Comparison of ENCODE assay signal across 33 cellular contexts in genomic region chr10:44005788-44006099, GRCh38.
"Had no signal": no experiment of that assay in that cellular context is flagged by ENCODE, and none has a peak within 500 bp of the region (broad histone marks: within the 10 kb centered on the region; RNA-seq: fewer than 3 reads in every experiment).

No MANE protein-coding gene starts in this region.

- H3K36me3 ChIP-seq: adrenal gland, brain microvascular endothelial cell, breast epithelium had no signal

- H3K4me1 ChIP-seq: breast epithelium had no signal

- ATAC-seq: activated CD4-positive, alpha-beta T cell treated with anti-CD3 and anti-CD28 coated beads for 36 hours; activated CD8-positive, alpha-beta T cell treated with anti-CD3 and anti-CD28 coated beads for 36 hours; activated naive CD4-positive, alpha-beta T cell treated with anti-CD3 and anti-CD28 coated beads, Interleukin-2, amount 50 U/mL, for 72 hours; activated T-cell treated with anti-CD3 and anti-CD28 coated beads, Interleukin-2, amount 50 U/mL, for 4 hours; activated T-cell treated with anti-CD3 and anti-CD28 coated beads, Interleukin-2, amount 50 U/mL, for 72 hours; activated T-helper 17 cell treated with anti-CD3 and anti-CD28 coated beads, Interleukin-2, amount 50 U/mL, for 72 hours; body of pancreas had no signal

- DNase-seq: activated B cell treated with CpG ODN at 0.5 μM for 24 hours; activated CD4-positive, alpha-beta memory T cell treated with anti-CD3 and anti-CD28 coated beads for 36 hours; activated CD4-positive, alpha-beta T cell treated with anti-CD3 and anti-CD28 coated beads for 36 hours; activated CD4-positive, alpha-beta T cell treated with anti-CD3 and anti-CD28 coated beads for 48 hours; activated CD4-positive, alpha-beta T cell treated with anti-CD3 and anti-CD28 coated beads, Interleukin-2, amount 50 U/mL, for 1 hour; activated CD4-positive, alpha-beta T cell treated with anti-CD3 and anti-CD28 coated beads, Interleukin-2, amount 50 U/mL, for 4 hours; activated CD4-positive, CD25-positive, alpha-beta regulatory T cell treated with anti-CD3 and anti-CD28 coated beads, Interleukin-2, amount 50 U/mL, for 72 hours; activated CD8-positive, alpha-beta memory T cell treated with anti-CD3 and anti-CD28 coated beads, Interleukin-2, amount 50 U/mL, for 4 hours; activated CD8-positive, alpha-beta T cell treated with anti-CD3 and anti-CD28 coated beads for 36 hours; activated effector memory CD4-positive, alpha-beta T cell treated with anti-CD3 and anti-CD28 coated beads, Interleukin-2, amount 50 U/mL, for 16 hours; activated gamma-delta T cell treated with Interleukin-2 at 50 U/mL for 16 hours; activated naive CD4-positive, alpha-beta T cell; activated naive CD4-positive, alpha-beta T cell treated with anti-CD3 and anti-CD28 coated beads for 36 hours; activated naive CD4-positive, alpha-beta T cell treated with anti-CD3 and anti-CD28 coated beads, Interleukin-2, amount 50 U/mL, for 16 hours; activated naive CD8-positive, alpha-beta T cell treated with anti-CD3 and anti-CD28 coated beads for 36 hours; activated T-cell treated with anti-CD3 and anti-CD28 coated beads for 4 hours; activated T-cell treated with anti-CD3 and anti-CD28 coated beads, Interleukin-2, amount 50 U/mL, for 1 hour; activated T-cell treated with anti-CD3 and anti-CD28 coated beads, Interleukin-2, amount 50 U/mL, for 4 hours; activated T-cell treated with anti-CD3 and anti-CD28 coated beads, Interleukin-2, amount 50 U/mL, for 72 hours; adrenal gland; amniotic stem cell; body of pancreas; brain microvascular endothelial cell; central memory CD4-positive, alpha-beta T cell; T-helper 1 cell; T-helper 2 cell; T-helper 9 cell had no signal

- FAIRE-seq: astrocyte, TTC549 had no signal

- H3K4me3 ChIP-seq: adrenal gland, body of pancreas, breast epithelium had no signal

- H3K9me3 ChIP-seq: adrenal gland, body of pancreas, breast epithelium had no signal

- H3K27me3 ChIP-seq: adrenal gland, body of pancreas, brain microvascular endothelial cell, breast epithelium had no signal

- H3K27ac ChIP-seq: adrenal gland, body of pancreas, brain microvascular endothelial cell, breast epithelium, VCaP had no signal
